In genomic region chr3:72334681-72335457, GRCh38 we compare ENCODE assay signal across 14 cellular contexts.
DNase-seq lines count a peak whose midpoint lies in the region; ATAC-seq, FAIRE-seq and TF ChIP-seq lines count a peak whose summit lies in the region.
"Had no signal": no experiment of that assay in that cellular context is flagged by ENCODE, and none has a peak within 500 bp of the region (broad histone marks: within the 10 kb centered on the region; RNA-seq: fewer than 3 reads in every experiment).

No MANE protein-coding gene starts in this region.

- no peak overlapping the region for H3K14ac ChIP-seq in H1 (ENCODE audit: insufficient read length)

- no peak for TF ChIP-seq EP300 in H1 (IDR thresholded peaks at IDR 0.05; ENCODE audit: borderline replicate concordance in 1 of 2, low read depth in 2 of 2, low read length in 2 of 2)

- TF ChIP-seq CTCF in H1 (IDR thresholded peaks at IDR 0.05; ENCODE audit: control extremely low read depth in 1 of 3, insufficient read depth in 1 of 3, low read depth in 1 of 3, low read length in 3 of 3): no peak

- H4K8ac ChIP-seq in H1 (ENCODE audit: extremely low read depth, insufficient read depth, low read length): no peak overlapping the region

- TF ChIP-seq POLR2A in H1 (IDR thresholded peaks at IDR 0.05; ENCODE audit: control extremely low read depth in 1 of 2, low read depth in 2 of 2, low read length in 2 of 2): no peak

- H3K23me2 ChIP-seq in H1 (ENCODE audit: low read depth, low read length): peaks cover 6% of the 10 kb centered on the region

- FAIRE-seq in H1 (lab: Jason Lieb, UNC): no peak

- H3K27me3 ChIP-seq in HUES48 (ENCODE audit: control insufficient read depth, insufficient read depth, low read length) (no peaks in the 10 kb centered on the region; the same call in 1 of the 2 replicates), NT2/D1 (ENCODE audit: insufficient read depth, insufficient read length) (peaks cover 35% of the 10 kb centered on the region), H1 (replicated peaks in 1 of 4; ENCODE audit: control insufficient read depth in 3 of 4, extremely low read depth in 1 of 4, insufficient read depth in 3 of 4, low read length in 3 of 4) (no peaks in the 10 kb centered on the region; a peak in 1 of 7 replicates)
- H3K27me3 ChIP-seq: brain microvascular endothelial cell, gastroesophageal sphincter had no signal

- H3K27ac ChIP-seq in HUES48 (ENCODE audit: low read depth, low read length): peak overlapping the region; percentile 74
- H3K27ac ChIP-seq in H1 (ENCODE audit: low read depth, low read length): no peak overlapping the region
- H3K27ac ChIP-seq: brain microvascular endothelial cell, gastroesophageal sphincter, neutrophil had no signal

- no peak overlapping the region for H2BK15ac ChIP-seq in H1 (ENCODE audit: low read length)

- peaks cover 0 to 5% of the 10 kb centered on the region in 2 experiments for H4K20me1 ChIP-seq in H1 (replicated peaks in 1 of 2; ENCODE audit: control insufficient read depth in 1 of 2, insufficient read depth in 2 of 2, low read length in 2 of 2)

- POLR2A ChIA-PET in H1 (lab: Charles Lee; ENCODE audit: partially characterized antibody): interaction anchor here (0.6 kb wide), 1 partner anchor 311 kb away, joined by 3 read pairs; no protein-coding TSS in a partner anchor

- H2AK5ac ChIP-seq in H1 (ENCODE audit: low read depth, low read length): no peak overlapping the region

- H2BK12ac ChIP-seq in H1 (ENCODE audit: low read depth, low read length): no peak overlapping the region

- no peaks in the 10 kb centered on the region for H3K36me3 ChIP-seq in HUES48 (ENCODE audit: control insufficient read depth, insufficient read depth, low read length)
- H3K36me3 ChIP-seq in NT2/D1 (ENCODE audit: insufficient read depth, insufficient read length, low read length): no peaks in the 10 kb centered on the region
- H3K36me3 ChIP-seq in H1 (ENCODE audit: control insufficient read depth in 2 of 4, insufficient read depth in 4 of 4, low read length in 3 of 4): no peaks in the 10 kb centered on the region
- H3K36me3 ChIP-seq: brain microvascular endothelial cell, gastroesophageal sphincter, neutrophil had no signal

- H3K4me3 ChIP-seq in HUES48 (ENCODE audit: low read depth, low read length) (no peak overlapping the region), NT2/D1 (ENCODE audit: insufficient read length, low read depth) (no peak overlapping the region), H1 (ENCODE audit: extremely low read depth in 1 of 4, insufficient read depth in 2 of 4, low read depth in 3 of 4, low read length in 4 of 4) (no peak overlapping the region)
- H3K4me3 ChIP-seq: gastroesophageal sphincter had no signal

- H3K4me1 ChIP-seq in HUES48 (ENCODE audit: control insufficient read depth, insufficient read depth, low read length) (peaks cover 10% of the 10 kb centered on the region; the same call in 1 of the 2 replicates), NT2/D1 (ENCODE audit: insufficient read depth, insufficient read length) (peaks cover 19% of the 10 kb centered on the region), H1 (replicated peaks in 1 of 4; ENCODE audit: control insufficient read depth in 3 of 4, insufficient read depth in 4 of 4, low read length in 3 of 4) (peaks cover 3 to 17% (median 9%) of the 10 kb centered on the region in 4 experiments)

- TF ChIP-seq RAD21 in H1 (IDR thresholded peaks at IDR 0.05 in 1 of 2, conservative IDR thresholded peaks at IDR 0.05 in 1 of 2; ENCODE audit: low read depth in 2 of 2, low read length in 2 of 2): no peak; a peak in 1 of 4 replicates

- H3K4me2 ChIP-seq in H1 (ENCODE audit: insufficient read depth in 1 of 2, low read depth in 2 of 2, low read length in 2 of 2): 0 out of 4 replicates have a peak overlapping the region, but pooled peaks of 1 of the 2 experiments have one; percentile 30

- H3K4ac ChIP-seq in H1 (replicated peaks; ENCODE audit: insufficient read length, low read depth, low read length): no peak overlapping the region

- H4K91ac ChIP-seq in H1 (replicated peaks; ENCODE audit: insufficient read length, low read length): no peak overlapping the region

- ATAC-seq in GM18909 (IDR thresholded peaks at IDR 0.05; ENCODE audit: poor library complexity, unreplicated experiment): no peak
- no peak for ATAC-seq in GM21737 (IDR thresholded peaks at IDR 0.05; ENCODE audit: unreplicated experiment)
- no peak for ATAC-seq in HG03571 (IDR thresholded peaks at IDR 0.05; ENCODE audit: unreplicated experiment)
- ATAC-seq: gastroesophageal sphincter, left lobe of liver had no signal

- no peaks in the 10 kb centered on the region for H3K79me1 ChIP-seq in H1 (ENCODE audit: low read depth, low read length)

- H2BK20ac ChIP-seq in H1 (ENCODE audit: low read length): no peak overlapping the region

- H3K23ac ChIP-seq in H1 (ENCODE audit: insufficient read length): no peak overlapping the region

- H3K18ac ChIP-seq in H1 (ENCODE audit: extremely low read depth, low read length): no peak overlapping the region

- no peak overlapping the region for H2AFZ ChIP-seq in H1 (ENCODE audit: low read length)

- H3K9ac ChIP-seq in HUES48 (ENCODE audit: low read depth, low read length): no peak overlapping the region
- no peak overlapping the region for H3K9ac ChIP-seq in NT2/D1 (ENCODE audit: insufficient read length, low read depth)
- no peak overlapping the region for H3K9ac ChIP-seq in H1 (replicated peaks in 1 of 4; ENCODE audit: extremely low read depth in 1 of 4, low read depth in 3 of 4, low read length in 3 of 4)

- H3K79me2 ChIP-seq in H1 (ENCODE audit: control insufficient read depth in 1 of 2, insufficient read depth in 2 of 2, low read length in 2 of 2): no peaks in the 10 kb centered on the region

- CTCF ChIA-PET in H1 (lab: Charles Lee; ENCODE audit: partially characterized antibody): interaction anchor here (1.3 to 1.6 kb wide), 5 partner anchors 9 to 380 kb away, joined by 3 to 5 read pairs (median 3); no protein-coding TSS in a partner anchor

- H2BK120ac ChIP-seq in H1 (replicated peaks; ENCODE audit: low read depth, low read length): no peak overlapping the region

- DNase-seq in NT2/D1 (ENCODE audit: low read depth, low spot score) (peak; percentile 91), H1 (ENCODE audit: low read depth in 1 of 2, low spot score in 2 of 2) (no peak), occipital lobe (lab: John Stamatoyannopoulos, UW) (peak; percentile 70), NCI-H1048 (lab: John Stamatoyannopoulos, UW) (no peak)
- DNase-seq: activated CD4-positive, alpha-beta T cell treated with anti-CD3 and anti-CD28 coated beads, Interleukin-2, amount 50 U/mL, for 1 hour; brain microvascular endothelial cell; NCI-H1694 treated with DMSO at 0.1 percent for 48 hours had no signal

- H2BK5ac ChIP-seq in H1 (ENCODE audit: low read depth, low read length): peak overlapping the region; percentile 7; the same call in 1 of the 2 replicates

- no peak overlapping the region for H3K56ac ChIP-seq in H1 (replicated peaks; ENCODE audit: insufficient read length, low read depth, low read length)

- H4K5ac ChIP-seq in H1 (ENCODE audit: insufficient read length, low read depth, low read length): no peak overlapping the region

- 70% methylated on average over 14 of the region's 14 CpGs; no CpG with 5 or more reads in 1 of the 2 experiments for WGBS in H1 (ENCODE audit: extremely low coverage in 1 of 2, insufficient coverage in 1 of 2, insufficient read length in 1 of 2, insufficient replicate concordance in 2 of 2, low coverage in 1 of 2, low lambda C conversion rate in 2 of 2, missing lambda C conversion rate in 1 of 2), 2 experiments

- no peaks in the 10 kb centered on the region for H3K9me3 ChIP-seq in HUES48 (ENCODE audit: control insufficient read depth, insufficient read depth, low read length)
- H3K9me3 ChIP-seq in NT2/D1 (ENCODE audit: insufficient read depth, low read length): peaks cover 10% of the 10 kb centered on the region; the same call in 1 of the 2 replicates
- no peaks in the 10 kb centered on the region for H3K9me3 ChIP-seq in H1 (ENCODE audit: insufficient read depth in 2 of 2, low read depth in 1 of 2, low read length in 1 of 2)
- H3K9me3 ChIP-seq: gastroesophageal sphincter, neutrophil had no signal

TF ChIP-seq in H1, 55 proteins besides CTCF, POLR2A, EP300 and RAD21:
- TF ChIP-seq ASH2L (IDR thresholded peaks at IDR 0.05; ENCODE audit: low read length) (peak; percentile 19), SIN3A (conservative IDR thresholded peaks at IDR 0.05 in 1 of 2, IDR thresholded peaks at IDR 0.05 in 1 of 2; ENCODE audit: low read depth in 1 of 2, low read length in 2 of 2) (no peak), PHF8 (conservative IDR thresholded peaks at IDR 0.05; ENCODE audit: low read depth, low read length) (no peak), JUND (IDR thresholded peaks at IDR 0.05; ENCODE audit: low read length) (no peak), BCL11A (IDR thresholded peaks at IDR 0.05; ENCODE audit: low read depth in 2 of 2, low read length in 2 of 2) (no peak), HDAC2 (IDR thresholded peaks at IDR 0.05; ENCODE audit: borderline replicate concordance in 1 of 2, low read depth in 2 of 2, low read length in 2 of 2) (0 out of 4 replicates have a peak, but pooled peaks of 1 of the 2 experiments have one; percentile 57)

Comparison
In these comparisons a context has a peak if more than half of its experiments do, and no peak if none do; other contexts are left out.
1. DNase-seq: peak in NT2/D1 (single experiment) and occipital lobe (single experiment); none in H1 (0 of 2) and NCI-H1048 (single experiment).